Comparison of ENCODE assay signal across 15 cellular contexts in genomic region chr12:98401427-98401826, GRCh38.
DNase-seq lines count a peak whose midpoint lies in the region; ATAC-seq and TF ChIP-seq lines count a peak whose summit lies in the region.
"Had no signal": no experiment of that assay in that cellular context is flagged by ENCODE, and none has a peak within 500 bp of the region (broad histone marks: within the 10 kb centered on the region; RNA-seq: fewer than 3 reads in every experiment).

No MANE protein-coding gene starts in this region.

- peak; percentile 26 for DNase-seq in Calu3
- DNase-seq in NB4 (ENCODE audit: low read depth): peak; percentile 74
- DNase-seq in islet precursor cell: peak; percentile 49
- DNase-seq in nucleus accumbens (lab: John Stamatoyannopoulos, UW): no peak
- no peak for DNase-seq in NCI-H2107 treated with DMSO at 0.1 percent for 48 hours (lab: John Stamatoyannopoulos, UW; ENCODE audit: unreplicated experiment)
- no peak for DNase-seq in activated T-helper 1 cell treated with anti-CD3 and anti-CD28 coated beads, Interleukin-12 subunit alpha, Interleukin-12 subunit beta, Interleukin-2, Interleukin-4 antibody, amounts not matched to agents 30 ng/mL and 10 ng/mL and 1 ng/mL, durations not matched to agents 14 hours and 24 hours and 36 hours (ENCODE audit: low spot score)
- DNase-seq: activated CD4-positive, CD25-positive, alpha-beta regulatory T cell; esophagus squamous epithelium; naive thymus-derived CD8-positive, alpha-beta T cell; NCI-H2171 treated with DMSO at 0.1 percent for 48 hours; Right ventricle myocardium superior had no signal

- H3K4me3 Mint-ChIP-seq in Calu3 (ENCODE audit: low read depth, unreplicated experiment): no peak overlapping the region
- H3K4me3 Mint-ChIP-seq in activated T-helper 1 cell treated with anti-CD3 and anti-CD28 coated beads, Interleukin-12 subunit alpha, Interleukin-12 subunit beta, Interleukin-2, Interleukin-4 antibody, amounts not matched to agents 30 ng/mL and 10 ng/mL and 1 ng/mL, durations not matched to agents 14 hours and 24 hours and 36 hours: no peak overlapping the region
- H3K4me3 Mint-ChIP-seq: B cell; naive thymus-derived CD8-positive, alpha-beta T cell had no signal

- CTCF ChIA-PET in Calu3 (lab: Charles Lee): interaction anchor here (0.6 kb wide), 1 partner anchor 597 kb away, joined by 5 read pairs; no protein-coding TSS in a partner anchor

- no peaks in the 10 kb centered on the region for H3K27me3 Mint-ChIP-seq in Calu3 (ENCODE audit: unreplicated experiment)
- H3K27me3 Mint-ChIP-seq in activated T-helper 1 cell treated with anti-CD3 and anti-CD28 coated beads, Interleukin-12 subunit alpha, Interleukin-12 subunit beta, Interleukin-2, Interleukin-4 antibody, amounts not matched to agents 30 ng/mL and 10 ng/mL and 1 ng/mL, durations not matched to agents 14 hours and 24 hours and 36 hours (ENCODE audit: insufficient read depth): no peaks in the 10 kb centered on the region
- H3K27me3 Mint-ChIP-seq: B cell; naive thymus-derived CD8-positive, alpha-beta T cell had no signal

- peaks cover 57% of the 10 kb centered on the region for H3K4me1 Mint-ChIP-seq in Calu3 (ENCODE audit: low read depth, unreplicated experiment)
- H3K4me1 Mint-ChIP-seq in activated T-helper 1 cell treated with anti-CD3 and anti-CD28 coated beads, Interleukin-12 subunit alpha, Interleukin-12 subunit beta, Interleukin-2, Interleukin-4 antibody, amounts not matched to agents 30 ng/mL and 10 ng/mL and 1 ng/mL, durations not matched to agents 14 hours and 24 hours and 36 hours (ENCODE audit: low read depth): peaks cover 49% of the 10 kb centered on the region

- BruUV-seq in Calu3 (replicated peaks; lab: Mats Ljungman, UMichigan): no TSS peak

- ATAC-seq in GM21786 (IDR thresholded peaks at IDR 0.05; ENCODE audit: unreplicated experiment) (peak; percentile 46), HG02852 (IDR thresholded peaks at IDR 0.05; ENCODE audit: unreplicated experiment) (no peak)
- ATAC-seq: naive thymus-derived CD8-positive, alpha-beta T cell had no signal

- TF ChIP-seq CTCF in Calu3 (IDR thresholded peaks at IDR 0.05; ENCODE audit: unreplicated experiment) (no peak), NB4 (IDR thresholded peaks at IDR 0.05; ENCODE audit: low read depth, low read length) (no peak)

- peak overlapping the region; percentile 52 for H3K27ac Mint-ChIP-seq in Calu3 (ENCODE audit: unreplicated experiment)
- no peak overlapping the region for H3K27ac Mint-ChIP-seq in activated T-helper 1 cell treated with anti-CD3 and anti-CD28 coated beads, Interleukin-12 subunit alpha, Interleukin-12 subunit beta, Interleukin-2, Interleukin-4 antibody, amounts not matched to agents 30 ng/mL and 10 ng/mL and 1 ng/mL, durations not matched to agents 14 hours and 24 hours and 36 hours
- H3K27ac Mint-ChIP-seq: activated T-helper 2 cell treated with anti-CD3 and anti-CD28 coated beads, Interferon-gamma antibody, Interleukin-2, Interleukin-4, amounts not matched to agents 10 μg/mL and 5 μg/mL and 100 μg/mL, durations not matched to agents 14 hours and 24 hours and 36 hours; B cell; naive thymus-derived CD8-positive, alpha-beta T cell had no signal

- no peak for TF ChIP-seq POLR2A in NB4 (IDR thresholded peaks at IDR 0.05; ENCODE audit: extremely low read depth, insufficient read length)

- no peaks in the 10 kb centered on the region for H3K9me3 Mint-ChIP-seq in Calu3 (ENCODE audit: low read depth, unreplicated experiment)
- H3K9me3 Mint-ChIP-seq in activated T-helper 1 cell treated with anti-CD3 and anti-CD28 coated beads, Interleukin-12 subunit alpha, Interleukin-12 subunit beta, Interleukin-2, Interleukin-4 antibody, amounts not matched to agents 30 ng/mL and 10 ng/mL and 1 ng/mL, durations not matched to agents 14 hours and 24 hours and 36 hours: no peaks in the 10 kb centered on the region
- H3K9me3 Mint-ChIP-seq: activated T-helper 2 cell treated with anti-CD3 and anti-CD28 coated beads, Interferon-gamma antibody, Interleukin-2, Interleukin-4, amounts not matched to agents 10 μg/mL and 5 μg/mL and 100 μg/mL, durations not matched to agents 14 hours and 24 hours and 36 hours; naive thymus-derived CD8-positive, alpha-beta T cell had no signal

- H3K4me3 ChIP-seq in NB4 (ENCODE audit: low read depth, low read length): no peak overlapping the region
- H3K4me3 ChIP-seq: esophagus squamous epithelium had no signal

- peaks cover 13% of the 10 kb centered on the region for H3K36me3 Mint-ChIP-seq in Calu3 (ENCODE audit: insufficient read depth, unreplicated experiment)
- H3K36me3 Mint-ChIP-seq in activated T-helper 1 cell treated with anti-CD3 and anti-CD28 coated beads, Interleukin-12 subunit alpha, Interleukin-12 subunit beta, Interleukin-2, Interleukin-4 antibody, amounts not matched to agents 30 ng/mL and 10 ng/mL and 1 ng/mL, durations not matched to agents 14 hours and 24 hours and 36 hours (ENCODE audit: low read depth): no peaks in the 10 kb centered on the region
- H3K36me3 Mint-ChIP-seq: naive thymus-derived CD8-positive, alpha-beta T cell had no signal

- intact Hi-C loops in Calu3 (cut with micrococcal nuclease; ENCODE audit: unreplicated experiment): no loop called here
- intact Hi-C loops in activated T-helper 1 cell treated with anti-CD3 and anti-CD28 coated beads, Interleukin-12 subunit alpha, Interleukin-12 subunit beta, Interleukin-2, Interleukin-4 antibody, amounts not matched to agents 30 ng/mL and 10 ng/mL and 1 ng/mL, durations not matched to agents 14 hours and 24 hours and 36 hours (cut with micrococcal nuclease): no loop called here

Comparison
In these comparisons a context has a peak if more than half of its experiments do, and no peak if none do; other contexts are left out.
1. DNase-seq: peak in Calu3 (single experiment), NB4 (single experiment) and islet precursor cell (single experiment); none in nucleus accumbens (0 of 56), NCI-H2107 treated with DMSO at 0.1 percent for 48 hours (single experiment) and activated T-helper 1 cell treated with anti-CD3 and anti-CD28 coated beads, Interleukin-12 subunit alpha, Interleukin-12 subunit beta, Interleukin-2, Interleukin-4 antibody, amounts not matched to agents 30 ng/mL and 10 ng/mL and 1 ng/mL, durations not matched to agents 14 hours and 24 hours and 36 hours (single experiment).